20 cellular contexts compared by ENCODE assay signal in genomic region chr17:4933646-4934045, GRCh38. TPM values are rescaled to one million over a fixed set of nuclear protein-coding genes. Genes with fewer than 3 reads are reported as not detected.
A peak's percentile ranks its signal among the peaks of the same experiment; 100 is the strongest.
DNase-seq lines count a peak whose midpoint lies in the region; ATAC-seq and TF ChIP-seq lines count a peak whose summit lies in the region.
"Had no signal": no experiment of that assay in that cellular context is flagged by ENCODE, and none has a peak within 500 bp of the region (broad histone marks: within the 10 kb centered on the region; RNA-seq: fewer than 3 reads in every experiment).

No MANE protein-coding gene starts in this region.

- H3K9me3 ChIP-seq in BLaER1, result no peaks in the 10 kb centered on the region
- no peaks in the 10 kb centered on the region for H3K9me3 ChIP-seq in mucosa of stomach (ENCODE audit: control insufficient read depth, low read length)
- H3K9me3 ChIP-seq: left lung, SJCRH30, thyroid gland had no signal

- H3K4me1 ChIP-seq in BLaER1, result peaks cover 48% of the 10 kb centered on the region
- H3K4me1 ChIP-seq in mucosa of stomach (ENCODE audit: control insufficient read depth, insufficient read depth, low read length), result peaks cover 13% of the 10 kb centered on the region
- H3K4me1 ChIP-seq: SJCRH30 had no signal

- H3K4me3 ChIP-seq in BLaER1 (no peak overlapping the region), mucosa of stomach (ENCODE audit: low read length) (no peak overlapping the region)
- H3K4me3 ChIP-seq: GM23338, left lung, SJCRH30, skin epidermis, thyroid gland had no signal

- H3K36me3 ChIP-seq in BLaER1 (peaks cover 61% of the 10 kb centered on the region), mucosa of stomach (ENCODE audit: control insufficient read depth, insufficient read depth, low read length) (peaks cover 5% of the 10 kb centered on the region)

- H3K27me3 ChIP-seq in BLaER1 (no peaks in the 10 kb centered on the region), mucosa of stomach (ENCODE audit: control insufficient read depth, insufficient read depth, low read length) (no peaks in the 10 kb centered on the region)
- H3K27me3 ChIP-seq: left lung, SJCRH30, thyroid gland had no signal

- H3K4me3 Mint-ChIP-seq in CD14-positive monocyte, result peak overlapping the region; percentile 41 to 77
- no peak overlapping the region for H3K4me3 Mint-ChIP-seq in activated T-helper 17 cell treated with anti-CD3 and anti-CD28 coated beads, Interleukin-2, amount 50 U/mL, for 72 hours
- H3K4me3 Mint-ChIP-seq in activated T-cell treated with anti-CD3 and anti-CD28 coated beads, Interleukin-2, amount 50 U/mL, for 72 hours, result peak overlapping the region in 1 of 2 donors; percentile 19
- H3K4me3 Mint-ChIP-seq: GM23338 had no signal

- peaks cover 13% of the 10 kb centered on the region for H4K20me1 ChIP-seq in BLaER1

- peak overlapping the region; percentile 85 for H3K4me2 ChIP-seq in BLaER1
- H3K4me2 ChIP-seq: GM23338 had no signal

- intact Hi-C loops in CD14-positive monocyte (cut with micrococcal nuclease), result no loop called here

- no peak for TF ChIP-seq CTCF in CD14-positive monocyte (IDR thresholded peaks at IDR 0.05)

- DNase-seq in CD14-positive monocyte (ENCODE audit: low spot score), result no peak
- no peak for DNase-seq in NCI-H2081 (lab: John Stamatoyannopoulos, UW)
- no peak for DNase-seq in NCI-H128 (lab: John Stamatoyannopoulos, UW; ENCODE audit: unreplicated experiment)
- no peak for DNase-seq in activated T-cell treated with anti-CD3 and anti-CD28 coated beads, Interleukin-2, amount 50 U/mL, for 72 hours
- DNase-seq: activated CD4-positive, alpha-beta T cell treated with anti-CD3 and anti-CD28 coated beads, Interleukin-2, amount 50 U/mL, for 4 hours; anterior cingulate cortex; foreskin melanocyte; NCI-H524 treated with DMSO at 0.1 percent for 48 hours; stimulated activated CD4-positive, alpha-beta T cell treated with anti-CD3 and anti-CD28 coated beads, Interleukin-4, amount 100 ng/mL, for 4 hours had no signal

- no peaks in the 10 kb centered on the region for H3K9me3 Mint-ChIP-seq in CD14-positive monocyte
- no peaks in the 10 kb centered on the region for H3K9me3 Mint-ChIP-seq in activated T-helper 17 cell treated with anti-CD3 and anti-CD28 coated beads, Interleukin-2, amount 50 U/mL, for 72 hours
- H3K9me3 Mint-ChIP-seq in activated T-cell treated with anti-CD3 and anti-CD28 coated beads, Interleukin-2, amount 50 U/mL, for 72 hours, result no peaks in the 10 kb centered on the region
- H3K9me3 Mint-ChIP-seq: GM23338 had no signal

- no peak overlapping the region for H3K27ac ChIP-seq in BLaER1
- H3K27ac ChIP-seq: left lung, parathyroid adenoma, SJCRH30, thyroid gland had no signal

- peak overlapping the region in 2 of 7 donors; percentile 66 to 81 for H3K27ac Mint-ChIP-seq in CD14-positive monocyte
- peak overlapping the region; percentile 47 for H3K27ac Mint-ChIP-seq in activated T-helper 17 cell treated with anti-CD3 and anti-CD28 coated beads, Interleukin-2, amount 50 U/mL, for 72 hours
- H3K27ac Mint-ChIP-seq in activated T-cell treated with anti-CD3 and anti-CD28 coated beads, Interleukin-2, amount 50 U/mL, for 72 hours, result no peak overlapping the region

- ATAC-seq in activated T-helper 17 cell treated with anti-CD3 and anti-CD28 coated beads, Interleukin-2, amount 50 U/mL, for 72 hours (replicated peaks), result no peak
- ATAC-seq in activated T-cell treated with anti-CD3 and anti-CD28 coated beads, Interleukin-2, amount 50 U/mL, for 72 hours (replicated peaks in 1 of 2), result no peak

- peaks cover 39 to 43% of the 10 kb centered on the region in 2 donors for H3K36me3 Mint-ChIP-seq in CD14-positive monocyte
- peaks cover 50% of the 10 kb centered on the region for H3K36me3 Mint-ChIP-seq in activated T-helper 17 cell treated with anti-CD3 and anti-CD28 coated beads, Interleukin-2, amount 50 U/mL, for 72 hours (ENCODE audit: low read depth)
- peaks cover 2 to 20% of the 10 kb centered on the region in 2 donors for H3K36me3 Mint-ChIP-seq in activated T-cell treated with anti-CD3 and anti-CD28 coated beads, Interleukin-2, amount 50 U/mL, for 72 hours (ENCODE audit: insufficient read depth in 2 of 2)

- H3K27me3 Mint-ChIP-seq in CD14-positive monocyte (ENCODE audit: low read depth in 3 of 3), result peaks cover 7 to 14% (median 11%) of the 10 kb centered on the region in 3 donors
- H3K27me3 Mint-ChIP-seq in activated T-helper 17 cell treated with anti-CD3 and anti-CD28 coated beads, Interleukin-2, amount 50 U/mL, for 72 hours, result no peaks in the 10 kb centered on the region
- H3K27me3 Mint-ChIP-seq in activated T-cell treated with anti-CD3 and anti-CD28 coated beads, Interleukin-2, amount 50 U/mL, for 72 hours (ENCODE audit: low read depth), result no peaks in the 10 kb centered on the region

- H3K4me1 Mint-ChIP-seq in CD14-positive monocyte, result peaks cover 46% of the 10 kb centered on the region
- peaks cover 27% of the 10 kb centered on the region for H3K4me1 Mint-ChIP-seq in activated T-helper 17 cell treated with anti-CD3 and anti-CD28 coated beads, Interleukin-2, amount 50 U/mL, for 72 hours
- H3K4me1 Mint-ChIP-seq in activated T-cell treated with anti-CD3 and anti-CD28 coated beads, Interleukin-2, amount 50 U/mL, for 72 hours (ENCODE audit: low read depth), result peaks cover 14% of the 10 kb centered on the region

- H3K9ac ChIP-seq in BLaER1 (peak overlapping the region; percentile 60; the same call in 1 of the 2 replicates), mucosa of stomach (ENCODE audit: low read length) (peak overlapping the region; percentile 45)
- H3K9ac ChIP-seq: parathyroid adenoma had no signal

RNA-seq across cellular contexts. Expression of gene GP1BA, which starts 1.6 kb away (rescaled TPM):
- polyA plus RNA-seq in CD14-positive monocyte, result under 1 TPM; 0.24 to 0.29 TPM
- under 1 TPM in 1 of 2 donors, not detected in 1; 0.11 TPM for total RNA-seq in activated T-helper 17 cell treated with anti-CD3 and anti-CD28 coated beads, Interleukin-2, amount 50 U/mL, for 72 hours
- under 1 TPM in 1 of 2 donors, not detected in 1; 0.26 TPM for total RNA-seq in activated T-cell treated with anti-CD3 and anti-CD28 coated beads, Interleukin-2, amount 50 U/mL, for 72 hours
- total RNA-seq: GM23338, IMR-90, SJCRH30, thyroid gland had no signal
- polyA plus RNA-seq: BJ, IMR-90 had no signal

RNA-seq across cellular contexts. Expression of gene SLC25A11, which starts 6.2 kb away (rescaled TPM):
- polyA plus RNA-seq in CD14-positive monocyte, result 100 to 1,000 TPM; 111 to 138 TPM
- total RNA-seq in activated T-helper 17 cell treated with anti-CD3 and anti-CD28 coated beads, Interleukin-2, amount 50 U/mL, for 72 hours, result 10 to 100 TPM; 54.7 to 68.5 TPM
- total RNA-seq in activated T-cell treated with anti-CD3 and anti-CD28 coated beads, Interleukin-2, amount 50 U/mL, for 72 hours, result 10 to 100 TPM; 40.4 to 43.8 TPM

RNA-seq across cellular contexts. Expression of gene RNF167, which starts 6.4 kb away (rescaled TPM):
- 10 to 100 TPM; 17.2 to 20.6 TPM for polyA plus RNA-seq in CD14-positive monocyte
- 100 to 1,000 TPM; 184 to 197 TPM for total RNA-seq in activated T-helper 17 cell treated with anti-CD3 and anti-CD28 coated beads, Interleukin-2, amount 50 U/mL, for 72 hours
- 100 to 1,000 TPM; 176 to 201 TPM for total RNA-seq in activated T-cell treated with anti-CD3 and anti-CD28 coated beads, Interleukin-2, amount 50 U/mL, for 72 hours

RNA-seq across cellular contexts. Expression of gene PFN1, which starts 14.7 kb away (rescaled TPM):
- 1,000 to 10,000 TPM; 1,582 to 1,613 TPM for polyA plus RNA-seq in CD14-positive monocyte
- 1,000 to 10,000 TPM; 1,346 to 1,950 TPM for total RNA-seq in activated T-helper 17 cell treated with anti-CD3 and anti-CD28 coated beads, Interleukin-2, amount 50 U/mL, for 72 hours
- 1,000 to 10,000 TPM; 1,225 to 1,232 TPM for total RNA-seq in activated T-cell treated with anti-CD3 and anti-CD28 coated beads, Interleukin-2, amount 50 U/mL, for 72 hours

RNA-seq across cellular contexts. Expression of gene ENO3, which starts 17.3 kb away (rescaled TPM):
- under 1 TPM; 0.36 to 0.60 TPM for polyA plus RNA-seq in CD14-positive monocyte
- 10 to 100 TPM; 27.4 to 30.3 TPM for total RNA-seq in activated T-helper 17 cell treated with anti-CD3 and anti-CD28 coated beads, Interleukin-2, amount 50 U/mL, for 72 hours
- total RNA-seq in activated T-cell treated with anti-CD3 and anti-CD28 coated beads, Interleukin-2, amount 50 U/mL, for 72 hours, result 100 to 1,000 TPM in 1 of 2 donors, 10 to 100 TPM in 1; 90.0 to 102 TPM
